ENCODE assay signal across 1 cellular context in the genomic region with DNA sequence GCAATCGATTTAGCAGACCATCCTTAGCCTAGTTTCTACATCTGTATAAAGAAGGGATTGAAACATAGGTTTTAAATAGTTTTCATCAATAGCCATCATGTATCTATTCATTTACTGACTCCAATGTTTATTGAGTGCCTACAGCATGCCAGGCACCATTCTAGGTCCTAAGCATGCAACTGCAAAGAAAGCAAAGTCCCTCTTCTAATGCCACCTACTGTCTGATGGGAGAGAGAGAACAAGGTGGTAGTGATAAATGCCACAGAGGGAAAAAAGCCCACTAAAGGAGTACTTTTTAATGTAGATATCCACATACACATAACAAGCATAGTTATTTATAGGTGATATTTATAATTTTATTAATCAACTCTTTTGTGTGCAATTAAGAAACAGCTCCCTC.
TF ChIP-seq lines count a peak whose summit lies in the region.

No MANE protein-coding gene starts in this region.

TF ChIP-seq in GM23338, 12 proteins besides CTCF, POLR2A, EP300 and RAD21 (continued from another document):
- TF ChIP-seq, protein P1, sequence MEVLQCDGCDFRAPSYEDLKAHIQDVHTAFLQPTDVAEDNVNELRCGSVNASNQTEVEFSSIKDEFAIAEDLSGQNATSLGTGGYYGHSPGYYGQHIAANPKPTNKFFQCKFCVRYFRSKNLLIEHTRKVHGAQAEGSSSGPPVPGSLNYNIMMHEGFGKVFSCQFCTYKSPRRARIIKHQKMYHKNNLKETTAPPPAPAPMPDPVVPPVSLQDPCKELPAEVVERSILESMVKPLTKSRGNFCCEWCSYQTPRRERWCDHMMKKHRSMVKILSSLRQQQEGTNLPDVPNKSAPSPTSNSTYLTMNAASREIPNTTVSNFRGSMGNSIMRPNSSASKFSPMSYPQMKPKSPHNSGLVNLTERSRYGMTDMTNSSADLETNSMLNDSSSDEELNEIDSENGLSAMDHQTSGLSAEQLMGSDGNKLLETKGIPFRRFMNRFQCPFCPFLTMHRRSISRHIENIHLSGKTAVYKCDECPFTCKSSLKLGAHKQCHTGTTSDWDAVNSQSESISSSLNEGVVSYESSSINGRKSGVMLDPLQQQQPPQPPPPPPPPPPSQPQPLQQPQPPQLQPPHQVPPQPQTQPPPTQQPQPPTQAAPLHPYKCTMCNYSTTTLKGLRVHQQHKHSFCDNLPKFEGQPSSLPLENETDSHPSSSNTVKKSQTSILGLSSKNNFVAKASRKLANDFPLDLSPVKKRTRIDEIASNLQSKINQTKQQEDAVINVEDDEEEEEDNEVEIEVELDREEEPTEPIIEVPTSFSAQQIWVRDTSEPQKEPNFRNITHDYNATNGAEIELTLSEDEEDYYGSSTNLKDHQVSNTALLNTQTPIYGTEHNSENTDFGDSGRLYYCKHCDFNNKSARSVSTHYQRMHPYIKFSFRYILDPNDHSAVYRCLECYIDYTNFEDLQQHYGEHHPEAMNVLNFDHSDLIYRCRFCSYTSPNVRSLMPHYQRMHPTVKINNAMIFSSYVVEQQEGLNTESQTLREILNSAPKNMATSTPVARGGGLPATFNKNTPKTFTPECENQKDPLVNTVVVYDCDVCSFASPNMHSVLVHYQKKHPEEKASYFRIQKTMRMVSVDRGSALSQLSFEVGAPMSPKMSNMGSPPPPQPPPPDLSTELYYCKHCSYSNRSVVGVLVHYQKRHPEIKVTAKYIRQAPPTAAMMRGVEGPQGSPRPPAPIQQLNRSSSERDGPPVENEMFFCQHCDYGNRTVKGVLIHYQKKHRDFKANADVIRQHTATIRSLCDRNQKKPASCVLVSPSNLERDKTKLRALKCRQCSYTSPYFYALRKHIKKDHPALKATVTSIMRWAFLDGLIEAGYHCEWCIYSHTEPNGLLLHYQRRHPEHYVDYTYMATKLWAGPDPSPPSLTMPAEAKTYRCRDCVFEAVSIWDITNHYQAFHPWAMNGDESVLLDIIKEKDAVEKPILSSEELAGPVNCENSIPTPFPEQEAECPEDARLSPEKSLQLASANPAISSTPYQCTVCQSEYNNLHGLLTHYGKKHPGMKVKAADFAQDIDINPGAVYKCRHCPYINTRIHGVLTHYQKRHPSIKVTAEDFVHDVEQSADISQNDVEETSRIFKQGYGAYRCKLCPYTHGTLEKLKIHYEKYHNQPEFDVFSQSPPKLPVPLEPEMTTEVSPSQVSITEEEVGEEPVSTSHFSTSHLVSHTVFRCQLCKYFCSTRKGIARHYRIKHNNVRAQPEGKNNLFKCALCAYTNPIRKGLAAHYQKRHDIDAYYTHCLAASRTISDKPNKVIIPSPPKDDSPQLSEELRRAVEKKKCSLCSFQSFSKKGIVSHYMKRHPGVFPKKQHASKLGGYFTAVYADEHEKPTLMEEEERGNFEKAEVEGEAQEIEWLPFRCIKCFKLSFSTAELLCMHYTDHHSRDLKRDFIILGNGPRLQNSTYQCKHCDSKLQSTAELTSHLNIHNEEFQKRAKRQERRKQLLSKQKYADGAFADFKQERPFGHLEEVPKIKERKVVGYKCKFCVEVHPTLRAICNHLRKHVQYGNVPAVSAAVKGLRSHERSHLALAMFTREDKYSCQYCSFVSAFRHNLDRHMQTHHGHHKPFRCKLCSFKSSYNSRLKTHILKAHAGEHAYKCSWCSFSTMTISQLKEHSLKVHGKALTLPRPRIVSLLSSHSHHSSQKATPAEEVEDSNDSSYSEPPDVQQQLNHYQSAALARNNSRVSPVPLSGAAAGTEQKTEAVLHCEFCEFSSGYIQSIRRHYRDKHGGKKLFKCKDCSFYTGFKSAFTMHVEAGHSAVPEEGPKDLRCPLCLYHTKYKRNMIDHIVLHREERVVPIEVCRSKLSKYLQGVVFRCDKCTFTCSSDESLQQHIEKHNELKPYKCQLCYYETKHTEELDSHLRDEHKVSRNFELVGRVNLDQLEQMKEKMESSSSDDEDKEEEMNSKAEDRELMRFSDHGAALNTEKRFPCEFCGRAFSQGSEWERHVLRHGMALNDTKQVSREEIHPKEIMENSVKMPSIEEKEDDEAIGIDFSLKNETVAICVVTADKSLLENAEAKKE (CRISPR knock-in tag; IDR thresholded peaks at IDR 0.05) = no peak
- TF ChIP-seq, protein P2, sequence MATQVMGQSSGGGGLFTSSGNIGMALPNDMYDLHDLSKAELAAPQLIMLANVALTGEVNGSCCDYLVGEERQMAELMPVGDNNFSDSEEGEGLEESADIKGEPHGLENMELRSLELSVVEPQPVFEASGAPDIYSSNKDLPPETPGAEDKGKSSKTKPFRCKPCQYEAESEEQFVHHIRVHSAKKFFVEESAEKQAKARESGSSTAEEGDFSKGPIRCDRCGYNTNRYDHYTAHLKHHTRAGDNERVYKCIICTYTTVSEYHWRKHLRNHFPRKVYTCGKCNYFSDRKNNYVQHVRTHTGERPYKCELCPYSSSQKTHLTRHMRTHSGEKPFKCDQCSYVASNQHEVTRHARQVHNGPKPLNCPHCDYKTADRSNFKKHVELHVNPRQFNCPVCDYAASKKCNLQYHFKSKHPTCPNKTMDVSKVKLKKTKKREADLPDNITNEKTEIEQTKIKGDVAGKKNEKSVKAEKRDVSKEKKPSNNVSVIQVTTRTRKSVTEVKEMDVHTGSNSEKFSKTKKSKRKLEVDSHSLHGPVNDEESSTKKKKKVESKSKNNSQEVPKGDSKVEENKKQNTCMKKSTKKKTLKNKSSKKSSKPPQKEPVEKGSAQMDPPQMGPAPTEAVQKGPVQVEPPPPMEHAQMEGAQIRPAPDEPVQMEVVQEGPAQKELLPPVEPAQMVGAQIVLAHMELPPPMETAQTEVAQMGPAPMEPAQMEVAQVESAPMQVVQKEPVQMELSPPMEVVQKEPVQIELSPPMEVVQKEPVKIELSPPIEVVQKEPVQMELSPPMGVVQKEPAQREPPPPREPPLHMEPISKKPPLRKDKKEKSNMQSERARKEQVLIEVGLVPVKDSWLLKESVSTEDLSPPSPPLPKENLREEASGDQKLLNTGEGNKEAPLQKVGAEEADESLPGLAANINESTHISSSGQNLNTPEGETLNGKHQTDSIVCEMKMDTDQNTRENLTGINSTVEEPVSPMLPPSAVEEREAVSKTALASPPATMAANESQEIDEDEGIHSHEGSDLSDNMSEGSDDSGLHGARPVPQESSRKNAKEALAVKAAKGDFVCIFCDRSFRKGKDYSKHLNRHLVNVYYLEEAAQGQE (IDR thresholded peaks at IDR 0.05; ENCODE audit: unreplicated experiment) = no peak
- TF ChIP-seq NANOG (IDR thresholded peaks at IDR 0.05; ENCODE audit: borderline replicate concordance) (no peak), EZH2 (IDR thresholded peaks at IDR 0.05; ENCODE audit: low read depth, unreplicated experiment) (no peak), STAT1 (IDR thresholded peaks at IDR 0.05; ENCODE audit: unreplicated experiment) (no peak), CREB1 (CRISPR knock-in tag; IDR thresholded peaks at IDR 0.05; ENCODE audit: low read depth) (no peak)
TF ChIP-seq in GM23338: peak in this region for 0.
